30 cellular contexts compared by ENCODE assay signal in genomic region chr3:99940350-99940749, GRCh38.
DNase-seq lines count a peak whose midpoint lies in the region; ATAC-seq and TF ChIP-seq lines count a peak whose summit lies in the region.
"Had no signal": no experiment of that assay in that cellular context is flagged by ENCODE, and none has a peak within 500 bp of the region (broad histone marks: within the 10 kb centered on the region; RNA-seq: fewer than 3 reads in every experiment).

No MANE protein-coding gene starts in this region.

- H3K36me3 ChIP-seq in muscle layer of duodenum (ENCODE audit: control insufficient read depth in 1 of 2, insufficient read depth in 2 of 2, low read length in 2 of 2): no peaks in the 10 kb centered on the region
- H3K36me3 ChIP-seq in thoracic aorta: no peaks in the 10 kb centered on the region
- H3K36me3 ChIP-seq: prostate gland had no signal

- H3K9me3 Mint-ChIP-seq in activated CD8-positive, alpha-beta T cell treated with anti-CD3 and anti-CD28 coated beads for 36 hours: no peaks in the 10 kb centered on the region
- no peaks in the 10 kb centered on the region for H3K9me3 Mint-ChIP-seq in activated CD8-positive, alpha-beta T cell treated with anti-CD3 and anti-CD28 coated beads, Interleukin-2, amount 10 ng/mL, durations not matched to agents 7 days and 5 days (ENCODE audit: insufficient read depth)
- H3K9me3 Mint-ChIP-seq in activated CD4-positive, alpha-beta memory T cell treated with anti-CD3 and anti-CD28 coated beads, Interleukin-2, amount 10 ng/mL, durations not matched to agents 7 days and 5 days: no peaks in the 10 kb centered on the region
- H3K9me3 Mint-ChIP-seq: activated T-helper 2 cell treated with anti-CD3 and anti-CD28 coated beads, Interferon-gamma antibody, Interleukin-2, Interleukin-4, amounts not matched to agents 10 μg/mL and 5 μg/mL and 100 μg/mL, durations not matched to agents 14 hours and 24 hours and 36 hours; T-helper 2 cell treated with Interferon-gamma antibody and Interleukin-4, amounts not matched to agents 5 μg/mL and 100 μg/mL, for 36 hours had no signal

- peak overlapping the region; percentile 22 for H3K27ac ChIP-seq in muscle layer of duodenum (ENCODE audit: low read length)
- H3K27ac ChIP-seq in thoracic aorta: peak overlapping the region; percentile 90 to 91
- H3K27ac ChIP-seq: skin epidermis had no signal

- CTCF ChIA-PET in activated CD8-positive, alpha-beta T cell treated with anti-CD3 and anti-CD28 coated beads for 36 hours (lab: Charles Lee): no interaction called here
- CTCF ChIA-PET in activated CD8-positive, alpha-beta T cell treated with anti-CD3 and anti-CD28 coated beads, Interleukin-2, amount 10 ng/mL, durations not matched to agents 7 days and 5 days (lab: Charles Lee): interaction anchor here (1.2 to 2.1 kb wide), 3 partner anchors 99 to 314 kb away, joined by 3 to 5 read pairs (median 5); no protein-coding TSS in a partner anchor
- CTCF ChIA-PET in activated CD4-positive, alpha-beta memory T cell treated with anti-CD3 and anti-CD28 coated beads, Interleukin-2, amount 10 ng/mL, durations not matched to agents 7 days and 5 days (lab: Charles Lee): no interaction called here

- H3K9me3 ChIP-seq in muscle layer of duodenum (ENCODE audit: control insufficient read depth in 1 of 2, low read length in 2 of 2) (no peaks in the 10 kb centered on the region), thoracic aorta (no peaks in the 10 kb centered on the region)
- H3K9me3 ChIP-seq: prostate gland had no signal

- H3K4me1 Mint-ChIP-seq in activated CD8-positive, alpha-beta T cell treated with anti-CD3 and anti-CD28 coated beads for 36 hours (ENCODE audit: low read depth): peaks cover 32% of the 10 kb centered on the region
- peaks cover 15% of the 10 kb centered on the region for H3K4me1 Mint-ChIP-seq in activated CD8-positive, alpha-beta T cell treated with anti-CD3 and anti-CD28 coated beads, Interleukin-2, amount 10 ng/mL, durations not matched to agents 7 days and 5 days (ENCODE audit: low read depth)
- peaks cover 5% of the 10 kb centered on the region for H3K4me1 Mint-ChIP-seq in activated CD4-positive, alpha-beta memory T cell treated with anti-CD3 and anti-CD28 coated beads, Interleukin-2, amount 10 ng/mL, durations not matched to agents 7 days and 5 days

- H3K4me1 ChIP-seq in muscle layer of duodenum (ENCODE audit: control insufficient read depth in 1 of 2, insufficient read depth in 2 of 2, low read length in 2 of 2) (peaks cover 8 to 28% of the 10 kb centered on the region in 2 donors), thoracic aorta (ENCODE audit: control insufficient read depth in 1 of 2, low read depth in 2 of 2) (peaks cover 48 to 83% of the 10 kb centered on the region in 2 donors)
- H3K4me1 ChIP-seq: prostate gland had no signal

- no peak overlapping the region for H3K4me3 Mint-ChIP-seq in activated CD8-positive, alpha-beta T cell treated with anti-CD3 and anti-CD28 coated beads for 36 hours
- H3K4me3 Mint-ChIP-seq in activated CD8-positive, alpha-beta T cell treated with anti-CD3 and anti-CD28 coated beads, Interleukin-2, amount 10 ng/mL, durations not matched to agents 7 days and 5 days: no peak overlapping the region
- H3K4me3 Mint-ChIP-seq in activated CD4-positive, alpha-beta memory T cell treated with anti-CD3 and anti-CD28 coated beads, Interleukin-2, amount 10 ng/mL, durations not matched to agents 7 days and 5 days: no peak overlapping the region
- H3K4me3 Mint-ChIP-seq: naive thymus-derived CD4-positive, alpha-beta T cell; T-helper 2 cell treated with Interferon-gamma antibody and Interleukin-4, amounts not matched to agents 5 μg/mL and 100 μg/mL, for 36 hours had no signal

- ATAC-seq in activated CD8-positive, alpha-beta T cell treated with anti-CD3 and anti-CD28 coated beads for 36 hours: peak; percentile 29
- no peak for ATAC-seq in activated CD8-positive, alpha-beta T cell treated with anti-CD3 and anti-CD28 coated beads, Interleukin-2, amount 10 ng/mL, durations not matched to agents 7 days and 5 days
- ATAC-seq in thoracic aorta (ENCODE audit: insufficient number of reproducible peaks, low FRiP score, low read depth) (no peak), HG03196 (IDR thresholded peaks at IDR 0.05; ENCODE audit: unreplicated experiment) (no peak)
- ATAC-seq: naive thymus-derived CD4-positive, alpha-beta T cell had no signal

- intact Hi-C loops in activated CD8-positive, alpha-beta T cell treated with anti-CD3 and anti-CD28 coated beads for 36 hours (cut with micrococcal nuclease): no loop called here

- DNase-seq in activated CD8-positive, alpha-beta T cell treated with anti-CD3 and anti-CD28 coated beads for 36 hours: no peak
- no peak for DNase-seq in activated CD8-positive, alpha-beta T cell treated with anti-CD3 and anti-CD28 coated beads, Interleukin-2, amount 10 ng/mL, durations not matched to agents 7 days and 5 days
- peak; percentile 61 for DNase-seq in OCI-M1 (lab: John Stamatoyannopoulos, UW)
- DNase-seq in thoracic aorta (ENCODE audit: low spot score): no peak
- DNase-seq in activated CD4-positive, alpha-beta memory T cell treated with anti-CD3 and anti-CD28 coated beads, Interleukin-2, amount 10 ng/mL, durations not matched to agents 7 days and 5 days: no peak
- no peak for DNase-seq in SHP77 (lab: John Stamatoyannopoulos, UW)
- DNase-seq: 8988T; activated CD8-positive, alpha-beta memory T cell treated with anti-CD3 and anti-CD28 coated beads for 24 hours; activated naive CD4-positive, alpha-beta T cell treated with anti-CD3 and anti-CD28 coated beads, Interleukin-2, amount 50 U/mL, for 16 hours; activated T-cell treated with anti-CD3 and anti-CD28 coated beads for 4 hours; C1 segment of cervical spinal cord; COR-L47; effector CD8-positive, alpha-beta T cell; H7; MV-4-11; naive thymus-derived CD4-positive, alpha-beta T cell; NCI-H1436; NCI-H2081 treated with DMSO at 0.1 percent for 48 hours; NCI-H226; NCI-H526 treated with DMSO at 0.1 percent for 48 hours; NK-92 treated with Interleukin-12 subunit alpha and Interleukin-12 subunit beta, amount 100 ng/mL, for 24 hours; occipital lobe; SIG-M5; stimulated activated naive CD4-positive, alpha-beta T cell had no signal

- no peaks in the 10 kb centered on the region for H3K27me3 Mint-ChIP-seq in activated CD8-positive, alpha-beta T cell treated with anti-CD3 and anti-CD28 coated beads for 36 hours
- no peaks in the 10 kb centered on the region for H3K27me3 Mint-ChIP-seq in activated CD8-positive, alpha-beta T cell treated with anti-CD3 and anti-CD28 coated beads, Interleukin-2, amount 10 ng/mL, durations not matched to agents 7 days and 5 days (ENCODE audit: low read depth)
- H3K27me3 Mint-ChIP-seq in activated CD4-positive, alpha-beta memory T cell treated with anti-CD3 and anti-CD28 coated beads, Interleukin-2, amount 10 ng/mL, durations not matched to agents 7 days and 5 days: no peaks in the 10 kb centered on the region
- H3K27me3 Mint-ChIP-seq: naive thymus-derived CD4-positive, alpha-beta T cell had no signal

- H3K27me3 ChIP-seq in muscle layer of duodenum (ENCODE audit: low read depth, low read length) (no peaks in the 10 kb centered on the region), thoracic aorta (replicated peaks; ENCODE audit: insufficient read depth) (no peaks in the 10 kb centered on the region)

- POLR2A ChIA-PET in activated CD8-positive, alpha-beta T cell treated with anti-CD3 and anti-CD28 coated beads for 36 hours (lab: Charles Lee): no interaction called here
- POLR2A ChIA-PET in activated CD8-positive, alpha-beta T cell treated with anti-CD3 and anti-CD28 coated beads, Interleukin-2, amount 10 ng/mL, durations not matched to agents 7 days and 5 days (lab: Charles Lee): no interaction called here
- POLR2A ChIA-PET in activated CD4-positive, alpha-beta memory T cell treated with anti-CD3 and anti-CD28 coated beads, Interleukin-2, amount 10 ng/mL, durations not matched to agents 7 days and 5 days (lab: Charles Lee): interaction anchor here (1.0 kb wide), 1 partner anchor 13 kb away, joined by 3 read pairs; no protein-coding TSS in a partner anchor

- H3K4me3 ChIP-seq in muscle layer of duodenum (ENCODE audit: low read depth in 1 of 2, low read length in 2 of 2) (no peak overlapping the region), thoracic aorta (no peak overlapping the region)
- H3K4me3 ChIP-seq: prostate gland, skin epidermis had no signal

- no peak for TF ChIP-seq CTCF in activated CD8-positive, alpha-beta T cell treated with anti-CD3 and anti-CD28 coated beads for 36 hours (IDR thresholded peaks at IDR 0.05)
- TF ChIP-seq CTCF in thoracic aorta (IDR thresholded peaks at IDR 0.05): no peak

- peak overlapping the region; percentile 5 for H3K27ac Mint-ChIP-seq in activated CD8-positive, alpha-beta T cell treated with anti-CD3 and anti-CD28 coated beads for 36 hours
- no peak overlapping the region for H3K27ac Mint-ChIP-seq in activated CD8-positive, alpha-beta T cell treated with anti-CD3 and anti-CD28 coated beads, Interleukin-2, amount 10 ng/mL, durations not matched to agents 7 days and 5 days
- no peak overlapping the region for H3K27ac Mint-ChIP-seq in activated CD4-positive, alpha-beta memory T cell treated with anti-CD3 and anti-CD28 coated beads, Interleukin-2, amount 10 ng/mL, durations not matched to agents 7 days and 5 days
- H3K27ac Mint-ChIP-seq: activated T-helper 2 cell treated with anti-CD3 and anti-CD28 coated beads, Interferon-gamma antibody, Interleukin-2, Interleukin-4, amounts not matched to agents 10 μg/mL and 5 μg/mL and 100 μg/mL, durations not matched to agents 14 hours and 24 hours and 36 hours; T-helper 2 cell treated with Interferon-gamma antibody and Interleukin-4, amounts not matched to agents 5 μg/mL and 100 μg/mL, for 36 hours had no signal

- H3K36me3 Mint-ChIP-seq in activated CD8-positive, alpha-beta T cell treated with anti-CD3 and anti-CD28 coated beads for 36 hours (ENCODE audit: low read depth): peaks cover 6% of the 10 kb centered on the region
- H3K36me3 Mint-ChIP-seq in activated CD8-positive, alpha-beta T cell treated with anti-CD3 and anti-CD28 coated beads, Interleukin-2, amount 10 ng/mL, durations not matched to agents 7 days and 5 days (ENCODE audit: low read depth): no peaks in the 10 kb centered on the region
- H3K36me3 Mint-ChIP-seq in activated CD4-positive, alpha-beta memory T cell treated with anti-CD3 and anti-CD28 coated beads, Interleukin-2, amount 10 ng/mL, durations not matched to agents 7 days and 5 days (ENCODE audit: low read depth): peaks cover 3% of the 10 kb centered on the region
